21 cellular contexts compared by ENCODE assay signal in genomic region chr1:37347104-37347503, GRCh38.
"Had no signal": no experiment of that assay in that cellular context is flagged by ENCODE, and none has a peak within 500 bp of the region (broad histone marks: within the 10 kb centered on the region; RNA-seq: fewer than 3 reads in every experiment).

No MANE protein-coding gene starts in this region.

- H3K27ac ChIP-seq: brain microvascular endothelial cell, colonic mucosa, left ventricle myocardium inferior had no signal

- H3K27me3 Mint-ChIP-seq: activated CD4-positive, alpha-beta T cell treated with anti-CD3 and anti-CD28 coated beads, Interleukin-2, amount 10 ng/mL, durations not matched to agents 24 days and 14 days; activated CD8-positive, alpha-beta T cell treated with anti-CD3 and anti-CD28 coated beads for 36 hours had no signal

- H3K9me3 ChIP-seq: colonic mucosa, left ventricle myocardium inferior had no signal

- H3K27me3 ChIP-seq: brain microvascular endothelial cell, colonic mucosa had no signal

- H3K36me3 Mint-ChIP-seq: activated naive CD4-positive, alpha-beta T cell treated with anti-CD3 and anti-CD28 coated beads, Interleukin-2, amount 10 ng/mL, durations not matched to agents 7 days and 5 days; immature natural killer cell; stimulated activated effector memory CD8-positive, alpha-beta T cell treated with anti-CD3 and anti-CD28 coated beads, Interleukin-12 subunit alpha, Interleukin-12 subunit beta, amount 100 ng/mL, for 72 hours had no signal

- H3K4me3 ChIP-seq: colonic mucosa, left ventricle myocardium inferior, smooth muscle cell had no signal

- H3K4me2 ChIP-seq: smooth muscle cell had no signal

- H3K9me3 Mint-ChIP-seq: activated CD4-positive, alpha-beta T cell treated with anti-CD3 and anti-CD28 coated beads, Interleukin-2, amount 10 ng/mL, durations not matched to agents 24 days and 14 days; activated CD8-positive, alpha-beta T cell treated with anti-CD3 and anti-CD28 coated beads for 36 hours; activated naive CD4-positive, alpha-beta T cell treated with anti-CD3 and anti-CD28 coated beads, Interleukin-2, amount 10 ng/mL, durations not matched to agents 7 days and 5 days; activated naive CD8-positive, alpha-beta T cell treated with anti-CD3 and anti-CD28 coated beads, Interleukin-2, amount 50 U/mL, for 24 hours; activated T-helper 17 cell treated with anti-CD3 and anti-CD28 coated beads, Interleukin-2, amount 50 U/mL, for 72 hours; central memory CD8-positive, alpha-beta T cell; immature natural killer cell; nephron; stimulated activated effector memory CD8-positive, alpha-beta T cell treated with anti-CD3 and anti-CD28 coated beads, Interleukin-12 subunit alpha, Interleukin-12 subunit beta, amount 100 ng/mL, for 72 hours had no signal

- H3K4me1 Mint-ChIP-seq: activated CD4-positive, alpha-beta T cell treated with anti-CD3 and anti-CD28 coated beads, Interleukin-2, amount 10 ng/mL, durations not matched to agents 24 days and 14 days; activated naive CD4-positive, alpha-beta T cell treated with anti-CD3 and anti-CD28 coated beads, Interleukin-2, amount 10 ng/mL, durations not matched to agents 7 days and 5 days; activated naive CD8-positive, alpha-beta T cell treated with anti-CD3 and anti-CD28 coated beads, Interleukin-2, amount 50 U/mL, for 24 hours; activated T-helper 17 cell treated with anti-CD3 and anti-CD28 coated beads, Interleukin-2, amount 50 U/mL, for 72 hours; central memory CD8-positive, alpha-beta T cell; immature natural killer cell; nephron; stimulated activated effector memory CD8-positive, alpha-beta T cell treated with anti-CD3 and anti-CD28 coated beads, Interleukin-12 subunit alpha, Interleukin-12 subunit beta, amount 100 ng/mL, for 72 hours had no signal

- DNase-seq: activated CD4-positive, alpha-beta T cell treated with anti-CD3 and anti-CD28 coated beads, Interleukin-2, amount 10 ng/mL, durations not matched to agents 24 days and 14 days; activated CD4-positive, CD25-positive, alpha-beta regulatory T cell; activated CD8-positive, alpha-beta T cell treated with anti-CD3 and anti-CD28 coated beads for 36 hours; activated naive CD4-positive, alpha-beta T cell treated with anti-CD3 and anti-CD28 coated beads, Interleukin-2, amount 10 ng/mL, durations not matched to agents 7 days and 5 days; activated naive CD8-positive, alpha-beta T cell treated with anti-CD3 and anti-CD28 coated beads, Interleukin-2, amount 50 U/mL, for 24 hours; activated T-cell treated with anti-CD3 and anti-CD28 coated beads, Interleukin-2, amount 50 U/mL, for 1 hour; anterior cingulate cortex; brain microvascular endothelial cell; colonic mucosa; immature natural killer cell; kidney glomerular epithelial cell; left ventricle myocardium inferior; mammary epithelial cell; midbrain; nucleus accumbens; stimulated activated CD4-positive, alpha-beta T cell treated with anti-CD3 and anti-CD28 coated beads, Interleukin-4, amount 100 ng/mL, for 1 hour had no signal

- H3K27ac Mint-ChIP-seq: activated CD4-positive, alpha-beta T cell treated with anti-CD3 and anti-CD28 coated beads, Interleukin-2, amount 10 ng/mL, durations not matched to agents 24 days and 14 days; activated CD8-positive, alpha-beta T cell treated with anti-CD3 and anti-CD28 coated beads for 36 hours; activated naive CD4-positive, alpha-beta T cell treated with anti-CD3 and anti-CD28 coated beads, Interleukin-2, amount 10 ng/mL, durations not matched to agents 7 days and 5 days; activated naive CD8-positive, alpha-beta T cell treated with anti-CD3 and anti-CD28 coated beads, Interleukin-2, amount 50 U/mL, for 24 hours; activated T-helper 17 cell treated with anti-CD3 and anti-CD28 coated beads, Interleukin-2, amount 50 U/mL, for 72 hours; immature natural killer cell; nephron; stimulated activated effector memory CD8-positive, alpha-beta T cell treated with anti-CD3 and anti-CD28 coated beads, Interleukin-12 subunit alpha, Interleukin-12 subunit beta, amount 100 ng/mL, for 72 hours had no signal

- H3K4me1 ChIP-seq: colonic mucosa, left ventricle myocardium inferior had no signal

- H3K4me3 Mint-ChIP-seq: activated CD4-positive, alpha-beta T cell treated with anti-CD3 and anti-CD28 coated beads, Interleukin-2, amount 10 ng/mL, durations not matched to agents 24 days and 14 days; activated CD8-positive, alpha-beta T cell treated with anti-CD3 and anti-CD28 coated beads for 36 hours; activated naive CD4-positive, alpha-beta T cell treated with anti-CD3 and anti-CD28 coated beads, Interleukin-2, amount 10 ng/mL, durations not matched to agents 7 days and 5 days; activated naive CD8-positive, alpha-beta T cell treated with anti-CD3 and anti-CD28 coated beads, Interleukin-2, amount 50 U/mL, for 24 hours; activated T-helper 17 cell treated with anti-CD3 and anti-CD28 coated beads, Interleukin-2, amount 50 U/mL, for 72 hours; central memory CD8-positive, alpha-beta T cell; immature natural killer cell; nephron; stimulated activated effector memory CD8-positive, alpha-beta T cell treated with anti-CD3 and anti-CD28 coated beads, Interleukin-12 subunit alpha, Interleukin-12 subunit beta, amount 100 ng/mL, for 72 hours had no signal
